Comparison of ENCODE assay signal across 1 cellular context in genomic region chr12:70283232-70283631, GRCh38.
TF ChIP-seq lines count a peak whose summit lies in the region.

No MANE protein-coding gene starts in this region.

TF ChIP-seq in K562, 482 proteins besides CTCF, POLR2A, EP300 and RAD21:
- no peak for TF ChIP-seq RBM17 (IDR thresholded peaks at IDR 0.05; ENCODE audit: borderline replicate concordance, low read depth, low read length)
- peak; percentile 81 for TF ChIP-seq DACH1 (IDR thresholded peaks at IDR 0.05; ENCODE audit: partially characterized antibody)
TF ChIP-seq in K562: peak in this region for 1.
